Comparison of ENCODE assay signal across 8 cellular contexts in genomic region chr13:102141625-102142472, GRCh38.
A peak's percentile ranks its signal among the peaks of the same experiment; 100 is the strongest.
DNase-seq lines count a peak whose midpoint lies in the region; ATAC-seq and TF ChIP-seq lines count a peak whose summit lies in the region.

No MANE protein-coding gene starts in this region.

- H3K4me3 ChIP-seq in esophagus squamous epithelium = no peak overlapping the region
- no peak overlapping the region for H3K4me3 ChIP-seq in smooth muscle cell

- peak; percentile 74 for ATAC-seq in GM18858 (IDR thresholded peaks at IDR 0.05; ENCODE audit: unreplicated experiment)
- no peak for ATAC-seq in left colon
- ATAC-seq in esophagus mucosa = no peak
- no peak for ATAC-seq in HG02763 (IDR thresholded peaks at IDR 0.05; ENCODE audit: unreplicated experiment)

- no peak overlapping the region for H2AFZ ChIP-seq in smooth muscle cell (ENCODE audit: low read depth)

- no peaks in the 10 kb centered on the region for H4K20me1 ChIP-seq in smooth muscle cell (ENCODE audit: low read depth)

- DNase-seq in ACHN (peak; percentile 7), NCI-H748 treated with DMSO at 0.1 percent for 48 hours (lab: John Stamatoyannopoulos, UW) (peak; percentile 39), esophagus squamous epithelium (lab: John Stamatoyannopoulos, UW) (no peak), smooth muscle cell (lab: John Stamatoyannopoulos, UW; ENCODE audit: unreplicated experiment) (no peak), left colon (no peak)

- no peaks in the 10 kb centered on the region for H3K79me2 ChIP-seq in smooth muscle cell (ENCODE audit: low read depth)

- H3K4me1 ChIP-seq in esophagus squamous epithelium (peaks cover 0 to 7% (median 0%) of the 10 kb centered on the region in 3 donors), smooth muscle cell (ENCODE audit: low read depth) (no peaks in the 10 kb centered on the region)

- H3K4me2 ChIP-seq in smooth muscle cell = no peak overlapping the region

- H3K27me3 ChIP-seq in esophagus squamous epithelium (no peaks in the 10 kb centered on the region), smooth muscle cell (ENCODE audit: low read depth) (no peaks in the 10 kb centered on the region)

- no peaks in the 10 kb centered on the region for H3K9me3 ChIP-seq in esophagus squamous epithelium
- H3K9me3 ChIP-seq in smooth muscle cell (replicated peaks; ENCODE audit: low read depth) = no peaks in the 10 kb centered on the region

- in situ Hi-C loops in ACHN (cut with HindIII; ENCODE audit: low pct_ligation_motif_present, low pct_unique_long_range_greater_than_20kb, low sequenced_read_pairs) = no loop called here

- H3K36me3 ChIP-seq in esophagus squamous epithelium (no peaks in the 10 kb centered on the region), smooth muscle cell (ENCODE audit: low read depth) (no peaks in the 10 kb centered on the region)

- H3K27ac ChIP-seq in esophagus squamous epithelium (no peak overlapping the region), smooth muscle cell (ENCODE audit: low read depth) (no peak overlapping the region)

- H3K9ac ChIP-seq in smooth muscle cell (ENCODE audit: low read depth) = no peak overlapping the region

- TF ChIP-seq CTCF in esophagus squamous epithelium (IDR thresholded peaks at IDR 0.05) = peak; percentile 15 to 73 (median 54)
- peak; percentile 86 for TF ChIP-seq CTCF in smooth muscle cell (IDR thresholded peaks at IDR 0.05; ENCODE audit: borderline replicate concordance, insufficient read depth, poor library complexity, severe bottlenecking)

- no peaks in the 10 kb centered on the region for H3F3A ChIP-seq in smooth muscle cell (ENCODE audit: low read depth)

- no peak for TF ChIP-seq POLR2A in esophagus squamous epithelium (IDR thresholded peaks at IDR 0.05)

- intact Hi-C loops in esophagus squamous epithelium (cut with DNase I) (no loop called here), left colon (cut with DNase I, micrococcal nuclease) (no loop called here)

- WGBS in esophagus squamous epithelium, 2 donors = 26 to 27% methylated on average over 4 of the region's 4 CpGs
- WGBS in smooth muscle cell (ENCODE audit: low lambda C conversion rate) = 56% methylated on average over 4 of the region's 4 CpGs

Comparison
In these comparisons a context has a peak if more than half of its experiments do, and no peak if none do; other contexts are left out.
1. DNase-seq: peak in ACHN (single experiment) and NCI-H748 treated with DMSO at 0.1 percent for 48 hours (single experiment); none in esophagus squamous epithelium (single experiment), smooth muscle cell (single experiment) and left colon (0 of 2).